In genomic region chr9:23825143-23825531, GRCh38 we compare ENCODE assay signal across 13 cellular contexts. TPM values are rescaled to one million over a fixed set of nuclear protein-coding genes. Genes with fewer than 3 reads are reported as not detected.
DNase-seq lines count a peak whose midpoint lies in the region; ATAC-seq, FAIRE-seq and TF ChIP-seq lines count a peak whose summit lies in the region.
"Had no signal": no experiment of that assay in that cellular context is flagged by ENCODE, and none has a peak within 500 bp of the region (broad histone marks: within the 10 kb centered on the region; RNA-seq: fewer than 3 reads in every experiment).

No MANE protein-coding gene starts in this region.

- H3K79me2 ChIP-seq in osteoblast (ENCODE audit: insufficient read depth, low read length), result no peaks in the 10 kb centered on the region

- no peak for TF ChIP-seq POLR2A in GM12892 (IDR thresholded peaks at IDR 0.05; ENCODE audit: low read depth, low read length)

- no peak overlapping the region for H2AFZ ChIP-seq in osteoblast (ENCODE audit: low read length)

- H3K4me3 ChIP-seq in epithelial cell of esophagus (ENCODE audit: low read length) (peak overlapping the region; percentile 72), osteoblast (ENCODE audit: insufficient read depth, low read length) (no peak overlapping the region), MG63 (no peak overlapping the region)

- H3K4me1 ChIP-seq in osteoblast (ENCODE audit: insufficient read depth, low read length), result no peaks in the 10 kb centered on the region

- no peaks in the 10 kb centered on the region for H4K20me1 ChIP-seq in osteoblast (ENCODE audit: insufficient read depth, low read length)

- no peak for ATAC-seq in activated T-cell treated with anti-CD3 and anti-CD28 coated beads, Interleukin-2, amount 50 U/mL, for 72 hours (replicated peaks in 1 of 2)
- ATAC-seq: natural killer cell treated with Interleukin-12 subunit alpha and Interleukin-12 subunit beta and Interleukin-15 and Interleukin-18, amount 100 ng/mL, for 72 hours had no signal

- peaks cover 0 to 8% of the 10 kb centered on the region in 2 donors for H3K36me3 Mint-ChIP-seq in activated T-cell treated with anti-CD3 and anti-CD28 coated beads, Interleukin-2, amount 50 U/mL, for 72 hours (ENCODE audit: insufficient read depth in 2 of 2)

- H3K27me3 ChIP-seq in osteoblast (ENCODE audit: insufficient read depth, low read length) (peaks cover 29% of the 10 kb centered on the region), MG63 (no peaks in the 10 kb centered on the region)

- TF ChIP-seq CTCF in epithelial cell of esophagus (IDR thresholded peaks at IDR 0.05; ENCODE audit: insufficient read depth, low read depth, low read length, missing control alignments) (no peak), osteoblast (IDR thresholded peaks at IDR 0.05; ENCODE audit: extremely low read depth, low read depth, low read length) (no peak)

- no peaks in the 10 kb centered on the region for H3K4me1 Mint-ChIP-seq in activated T-cell treated with anti-CD3 and anti-CD28 coated beads, Interleukin-2, amount 50 U/mL, for 72 hours (ENCODE audit: low read depth)

- peak overlapping the region; percentile 75 for H3K4me2 ChIP-seq in osteoblast (ENCODE audit: insufficient read depth, low read length)

- H3K9me3 ChIP-seq in osteoblast (ENCODE audit: low read depth, low read length) (no peaks in the 10 kb centered on the region), MG63 (no peaks in the 10 kb centered on the region)

- H3K36me3 ChIP-seq in osteoblast (ENCODE audit: insufficient read depth, low read length) (no peaks in the 10 kb centered on the region), MG63 (no peaks in the 10 kb centered on the region)

- DNase-seq in COLO668 (lab: John Stamatoyannopoulos, UW; ENCODE audit: unreplicated experiment) (peak; percentile 55), NCI-H82 (lab: John Stamatoyannopoulos, UW) (peak; percentile 97), epithelial cell of esophagus (ENCODE audit: low read depth) (no peak), osteoblast (ENCODE audit: insufficient read length, low spot score, missing footprints) (no peak), GM19239 (ENCODE audit: insufficient read length, low spot score) (no peak), GM12892 (ENCODE audit: insufficient read length) (no peak), MG63 (no peak)
- no peak for DNase-seq in activated T-cell treated with anti-CD3 and anti-CD28 coated beads, Interleukin-2, amount 50 U/mL, for 72 hours
- DNase-seq: DMS79 treated with DMSO at 0.1 percent for 48 hours; effector CD4-positive, alpha-beta T cell; NCI-H2107 had no signal

- H3K9me3 Mint-ChIP-seq in activated T-cell treated with anti-CD3 and anti-CD28 coated beads, Interleukin-2, amount 50 U/mL, for 72 hours, result no peaks in the 10 kb centered on the region

- no peak overlapping the region for H3K27ac ChIP-seq in osteoblast (ENCODE audit: low read depth, low read length)

- no peak overlapping the region for H3K4me3 Mint-ChIP-seq in activated T-cell treated with anti-CD3 and anti-CD28 coated beads, Interleukin-2, amount 50 U/mL, for 72 hours
- H3K4me3 Mint-ChIP-seq: natural killer cell treated with Interleukin-12 subunit alpha and Interleukin-12 subunit beta and Interleukin-15 and Interleukin-18, amount 100 ng/mL, for 72 hours had no signal

- no peak overlapping the region for H3K27ac Mint-ChIP-seq in activated T-cell treated with anti-CD3 and anti-CD28 coated beads, Interleukin-2, amount 50 U/mL, for 72 hours
- H3K27ac Mint-ChIP-seq: natural killer cell treated with Interleukin-12 subunit alpha and Interleukin-12 subunit beta and Interleukin-15 and Interleukin-18, amount 100 ng/mL, for 72 hours had no signal

- FAIRE-seq in GM19239 (lab: Jason Lieb, UNC) (no peak), GM12892 (lab: Jason Lieb, UNC) (no peak)

- peaks cover 12% of the 10 kb centered on the region for H3K27me3 Mint-ChIP-seq in activated T-cell treated with anti-CD3 and anti-CD28 coated beads, Interleukin-2, amount 50 U/mL, for 72 hours (ENCODE audit: low read depth)

RNA-seq across cellular contexts. Expression of gene ELAVL2, which starts 0.9 kb away (rescaled TPM):
- under 0.01 and 0.36 TPM in 2 replicates for total RNA-seq in osteoblast
- total RNA-seq in activated T-cell treated with anti-CD3 and anti-CD28 coated beads, Interleukin-2, amount 50 U/mL, for 72 hours, result not detected
- polyA plus RNA-seq in GM12892 (2012; ENCODE audit: missing spikeins), result not detected
- not detected in 2 replicates for total RNA-seq in MG63 (2014; rRNA removed; shearing (Covaris generic); ENCODE audit: low replicate concordance)
- total RNA-seq: activated CD8-positive, alpha-beta memory T cell treated with anti-CD3 and anti-CD28 coated beads for 36 hours; natural killer cell treated with Interleukin-12 subunit alpha and Interleukin-12 subunit beta and Interleukin-15 and Interleukin-18, amount 100 ng/mL, for 72 hours had no signal

Comparison
In these comparisons a context has a peak if more than half of its experiments do, and no peak if none do; other contexts are left out.
1. DNase-seq: peak in COLO668 (single experiment) and NCI-H82 (single experiment); none in epithelial cell of esophagus (single experiment), osteoblast (single experiment), activated T-cell treated with anti-CD3 and anti-CD28 coated beads, Interleukin-2, amount 50 U/mL, for 72 hours (0 of 2), GM19239 (single experiment), GM12892 (single experiment) and MG63 (single experiment).